Comparison of ENCODE assay signal across 22 cellular contexts in the genomic region with DNA sequence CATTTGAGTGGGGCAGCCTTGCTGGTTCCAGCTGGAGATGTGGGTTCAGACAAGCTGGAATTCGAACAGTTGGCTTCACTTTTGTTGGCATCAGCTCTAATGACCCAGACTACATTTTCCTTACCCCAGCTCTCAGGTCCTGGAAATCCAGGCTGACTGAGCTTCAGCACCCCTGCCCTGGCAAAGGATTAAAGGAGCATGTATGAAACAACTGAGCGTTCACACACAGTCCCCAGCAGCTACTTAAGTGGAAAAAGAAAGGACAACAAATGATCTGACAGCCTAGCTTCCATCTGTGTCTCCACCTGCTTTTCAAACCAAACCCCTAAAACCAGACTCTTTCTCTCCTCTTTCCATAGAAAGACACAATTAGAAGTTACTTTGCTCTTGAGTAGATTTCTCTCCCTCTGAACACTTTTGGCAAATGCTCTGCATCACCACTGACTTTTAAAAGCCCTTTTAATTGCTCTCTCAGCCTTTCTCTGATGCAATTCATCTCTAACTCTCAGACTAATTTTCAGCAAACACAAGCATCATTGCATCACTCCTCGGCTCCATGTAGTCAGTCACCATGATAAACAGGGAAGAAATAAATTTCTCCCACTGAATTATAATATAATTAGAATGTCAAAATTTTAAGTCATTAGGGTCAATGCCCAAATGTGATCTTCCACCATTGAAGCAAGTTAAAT. TPM values are rescaled to one million over a fixed set of nuclear protein-coding genes. Genes with fewer than 3 reads are reported as not detected.
DNase-seq lines count a peak whose midpoint lies in the region; ATAC-seq and TF ChIP-seq lines count a peak whose summit lies in the region.
"Had no signal": no experiment of that assay in that cellular context is flagged by ENCODE, and none has a peak within 500 bp of the region (broad histone marks: within the 10 kb centered on the region; RNA-seq: fewer than 3 reads in every experiment).

No MANE protein-coding gene starts in this region.

- H3K27ac ChIP-seq in cardiac muscle cell = peak overlapping the region; percentile 50
- H3K27ac ChIP-seq: BLaER1 treated with 17β-estradiol and CSF1 and Interleukin-3, amounts not matched to agents 10 nM and 100 nM; brain microvascular endothelial cell; suprapubic skin; vagina had no signal

- no peaks in the 10 kb centered on the region for H3K9me3 ChIP-seq in cardiac muscle cell (ENCODE audit: low read depth)
- H3K9me3 ChIP-seq in adipocyte (ENCODE audit: control insufficient read depth, low read length) = no peaks in the 10 kb centered on the region
- H3K9me3 ChIP-seq: BLaER1 treated with 17β-estradiol and CSF1 and Interleukin-3, amounts not matched to agents 10 nM and 100 nM; suprapubic skin; vagina had no signal

- intact Hi-C loops in Right ventricle myocardium superior (cut with DNase I) = no loop called here

- H3K36me3 ChIP-seq in cardiac muscle cell (no peaks in the 10 kb centered on the region), adipocyte (ENCODE audit: control insufficient read depth, insufficient read depth, low read length, severe bottlenecking) (no peaks in the 10 kb centered on the region)
- H3K36me3 ChIP-seq: BLaER1 treated with 17β-estradiol and CSF1 and Interleukin-3, amounts not matched to agents 10 nM and 100 nM; brain microvascular endothelial cell; suprapubic skin; vagina had no signal

- H3K9ac ChIP-seq in adipocyte (ENCODE audit: low read length) = no peak overlapping the region
- H3K9ac ChIP-seq: BLaER1 treated with 17β-estradiol and CSF1 and Interleukin-3, amounts not matched to agents 10 nM and 100 nM had no signal

- DNase-seq in cardiac muscle cell (ENCODE audit: low read depth in 1 of 2, low spot score in 1 of 2) (peak; percentile 25 to 47), Right ventricle myocardium superior (no peak), adipocyte (ENCODE audit: low read depth) (peak; percentile 36), fibroblast of the aortic adventitia (ENCODE audit: low read depth) (peak; percentile 41), stromal cell of bone marrow (ENCODE audit: low read depth) (peak; percentile 2)
- DNase-seq in activated CD4-positive, alpha-beta T cell treated with anti-CD3 and anti-CD28 coated beads, Interleukin-2, amount 50 U/mL, for 48 hours = no peak
- DNase-seq: activated CD8-positive, alpha-beta memory T cell treated with anti-CD3 and anti-CD28 coated beads for 24 hours; activated T-cell treated with anti-CD3 and anti-CD28 coated beads, Interleukin-2, amount 50 U/mL, for 72 hours; brain microvascular endothelial cell; GF-D8; KBM-7; NCI-H1092 had no signal

- H3K4me1 ChIP-seq in cardiac muscle cell (ENCODE audit: low read depth) (peaks cover 23% of the 10 kb centered on the region), adipocyte (ENCODE audit: control insufficient read depth, insufficient read depth, low read length) (peaks cover 16% of the 10 kb centered on the region)
- H3K4me1 ChIP-seq: BLaER1 treated with 17β-estradiol and CSF1 and Interleukin-3, amounts not matched to agents 10 nM and 100 nM; suprapubic skin; vagina had no signal

- TF ChIP-seq CTCF in cardiac muscle cell (IDR thresholded peaks at IDR 0.05; ENCODE audit: low read depth, low read length) = no peak
- no peak for TF ChIP-seq CTCF in fibroblast of the aortic adventitia (IDR thresholded peaks at IDR 0.05; ENCODE audit: insufficient read depth, low read length)

- no peak overlapping the region for H3K4me3 ChIP-seq in cardiac muscle cell
- H3K4me3 ChIP-seq in adipocyte (ENCODE audit: low read length) = no peak overlapping the region
- H3K4me3 ChIP-seq in fibroblast of the aortic adventitia (ENCODE audit: low read depth, low read length) = no peak overlapping the region
- H3K4me3 ChIP-seq: BLaER1 treated with 17β-estradiol and CSF1 and Interleukin-3, amounts not matched to agents 10 nM and 100 nM; suprapubic skin; vagina had no signal

- ATAC-seq in Right ventricle myocardium superior (ENCODE audit: poor library complexity) = no peak
- no peak for ATAC-seq in HG02885 (IDR thresholded peaks at IDR 0.05; ENCODE audit: poor library complexity, unreplicated experiment)
- no peak for ATAC-seq in GM18873 (IDR thresholded peaks at IDR 0.05; ENCODE audit: low FRiP score, unreplicated experiment)
- ATAC-seq: activated CD4-positive, CD25-positive, alpha-beta regulatory T cell treated with anti-CD3 and anti-CD28 coated beads, Interleukin-2, amount 50 U/mL, for 24 hours; activated T-cell treated with anti-CD3 and anti-CD28 coated beads, Interleukin-2, amount 50 U/mL, for 72 hours; left lobe of liver; Panc1 had no signal

- H3K27me3 ChIP-seq in cardiac muscle cell (no peaks in the 10 kb centered on the region), adipocyte (replicated peaks; ENCODE audit: control insufficient read depth, insufficient read depth, low read length) (no peaks in the 10 kb centered on the region)
- H3K27me3 ChIP-seq: BLaER1 treated with 17β-estradiol and CSF1 and Interleukin-3, amounts not matched to agents 10 nM and 100 nM; brain microvascular endothelial cell; suprapubic skin; vagina had no signal

RNA-seq across cellular contexts. Expression of a gene that starts 28.1 kb away (rescaled TPM):
- total RNA-seq in cardiac muscle cell (not detected in 2 replicates), Right ventricle myocardium superior (0.11 TPM), fibroblast of the aortic adventitia (ENCODE audit: low replicate concordance) (0.18 TPM in 1 of 2 replicates, not detected in the other)
- polyA plus RNA-seq in cardiac muscle cell = not detected in 2 replicates
- total RNA-seq: activated T-cell treated with anti-CD3 and anti-CD28 coated beads, Interleukin-2, amount 50 U/mL, for 72 hours; dermis microvascular lymphatic vessel endothelial cell; SK-MEL-5; vagina had no signal

Comparison
In these comparisons a context has a peak if more than half of its experiments do, and no peak if none do; other contexts are left out.
1. DNase-seq: peak in cardiac muscle cell (2 of 2), adipocyte (single experiment), fibroblast of the aortic adventitia (single experiment) and stromal cell of bone marrow (single experiment); none in Right ventricle myocardium superior (single experiment) and activated CD4-positive, alpha-beta T cell treated with anti-CD3 and anti-CD28 coated beads, Interleukin-2, amount 50 U/mL, for 48 hours (0 of 2).